In the genomic region with DNA sequence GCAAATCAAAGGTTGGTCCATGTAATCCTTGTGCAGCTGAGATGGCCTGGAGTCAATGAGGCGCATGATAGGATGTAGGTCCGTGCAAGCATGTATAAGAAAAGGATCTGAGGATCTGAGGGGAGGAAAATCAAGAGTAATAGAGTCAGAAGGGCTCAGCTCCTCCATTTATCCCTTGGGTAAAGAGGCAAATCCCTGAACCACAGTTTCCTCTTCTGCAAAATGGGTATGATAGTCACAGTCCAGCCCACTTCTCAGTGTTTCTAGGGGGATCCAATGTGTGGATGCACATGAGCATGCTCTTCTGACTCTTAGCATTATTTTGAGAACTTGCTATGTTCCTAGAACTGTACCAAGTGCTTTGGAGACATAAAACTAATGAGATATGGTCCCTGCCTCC, we compare ENCODE assay signal across 18 cellular contexts.
"Had no signal": no experiment of that assay in that cellular context is flagged by ENCODE, and none has a peak within 500 bp of the region (broad histone marks: within the 10 kb centered on the region; RNA-seq: fewer than 3 reads in every experiment).

No MANE protein-coding gene starts in this region.

- H3K4me3 ChIP-seq: colonic mucosa, heart left ventricle, left ventricle myocardium inferior, right atrium auricular region, smooth muscle cell had no signal

- H3K27me3 ChIP-seq: colonic mucosa, heart left ventricle, right atrium auricular region had no signal

- H3K4me3 Mint-ChIP-seq: activated CD4-positive, alpha-beta memory T cell treated with anti-CD3 and anti-CD28 coated beads, Interleukin-2, amount 10 ng/mL, durations not matched to agents 7 days and 5 days; activated CD4-positive, alpha-beta T cell treated with anti-CD3 and anti-CD28 coated beads for 36 hours; activated naive CD4-positive, alpha-beta T cell treated with anti-CD3 and anti-CD28 coated beads for 36 hours; stimulated activated effector memory CD8-positive, alpha-beta T cell treated with anti-CD3 and anti-CD28 coated beads, Interleukin-12 subunit alpha, Interleukin-12 subunit beta, amount 100 ng/mL, for 72 hours; type B pancreatic cell had no signal

- H3K9me3 ChIP-seq: colonic mucosa, heart left ventricle, left ventricle myocardium inferior, neutrophil, right atrium auricular region had no signal

- H3K27me3 Mint-ChIP-seq: activated CD4-positive, alpha-beta memory T cell treated with anti-CD3 and anti-CD28 coated beads, Interleukin-2, amount 10 ng/mL, durations not matched to agents 7 days and 5 days; activated CD4-positive, alpha-beta T cell treated with anti-CD3 and anti-CD28 coated beads for 36 hours; T-cell had no signal

- H3K36me3 ChIP-seq: colonic mucosa, heart left ventricle, left ventricle myocardium inferior, neutrophil, right atrium auricular region had no signal

- FAIRE-seq: frontal cortex, keratinocyte had no signal

- H3K27ac ChIP-seq: colonic mucosa, heart left ventricle, neutrophil had no signal

- H3K27ac Mint-ChIP-seq: activated CD4-positive, alpha-beta memory T cell treated with anti-CD3 and anti-CD28 coated beads, Interleukin-2, amount 10 ng/mL, durations not matched to agents 7 days and 5 days; activated CD4-positive, alpha-beta T cell treated with anti-CD3 and anti-CD28 coated beads for 36 hours; activated naive CD4-positive, alpha-beta T cell treated with anti-CD3 and anti-CD28 coated beads for 36 hours; stimulated activated effector memory CD8-positive, alpha-beta T cell treated with anti-CD3 and anti-CD28 coated beads, Interleukin-12 subunit alpha, Interleukin-12 subunit beta, amount 100 ng/mL, for 72 hours; type B pancreatic cell had no signal

- H3K4me2 ChIP-seq: smooth muscle cell had no signal

- ATAC-seq: heart left ventricle, T-cell had no signal

- H3K36me3 Mint-ChIP-seq: stimulated activated effector memory CD8-positive, alpha-beta T cell treated with anti-CD3 and anti-CD28 coated beads, Interleukin-12 subunit alpha, Interleukin-12 subunit beta, amount 100 ng/mL, for 72 hours; T-cell; type B pancreatic cell had no signal

- H3K9me3 Mint-ChIP-seq: activated CD4-positive, alpha-beta memory T cell treated with anti-CD3 and anti-CD28 coated beads, Interleukin-2, amount 10 ng/mL, durations not matched to agents 7 days and 5 days; activated naive CD4-positive, alpha-beta T cell treated with anti-CD3 and anti-CD28 coated beads for 36 hours; stimulated activated effector memory CD8-positive, alpha-beta T cell treated with anti-CD3 and anti-CD28 coated beads, Interleukin-12 subunit alpha, Interleukin-12 subunit beta, amount 100 ng/mL, for 72 hours; T-cell; type B pancreatic cell had no signal

- DNase-seq: activated CD4-positive, alpha-beta memory T cell treated with anti-CD3 and anti-CD28 coated beads, Interleukin-2, amount 10 ng/mL, durations not matched to agents 7 days and 5 days; activated CD4-positive, alpha-beta T cell treated with anti-CD3 and anti-CD28 coated beads for 36 hours; activated CD8-positive, alpha-beta memory T cell treated with anti-CD3 and anti-CD28 coated beads, Interleukin-2, amount 50 U/mL, for 48 hours; activated naive CD4-positive, alpha-beta T cell treated with anti-CD3 and anti-CD28 coated beads for 36 hours; colonic mucosa; effector CD8-positive, alpha-beta T cell; heart left ventricle; left ventricle myocardium inferior; substantia nigra; T-cell; T1000 had no signal
